ENCODE assay signal across 1 cellular context in the genomic region with DNA sequence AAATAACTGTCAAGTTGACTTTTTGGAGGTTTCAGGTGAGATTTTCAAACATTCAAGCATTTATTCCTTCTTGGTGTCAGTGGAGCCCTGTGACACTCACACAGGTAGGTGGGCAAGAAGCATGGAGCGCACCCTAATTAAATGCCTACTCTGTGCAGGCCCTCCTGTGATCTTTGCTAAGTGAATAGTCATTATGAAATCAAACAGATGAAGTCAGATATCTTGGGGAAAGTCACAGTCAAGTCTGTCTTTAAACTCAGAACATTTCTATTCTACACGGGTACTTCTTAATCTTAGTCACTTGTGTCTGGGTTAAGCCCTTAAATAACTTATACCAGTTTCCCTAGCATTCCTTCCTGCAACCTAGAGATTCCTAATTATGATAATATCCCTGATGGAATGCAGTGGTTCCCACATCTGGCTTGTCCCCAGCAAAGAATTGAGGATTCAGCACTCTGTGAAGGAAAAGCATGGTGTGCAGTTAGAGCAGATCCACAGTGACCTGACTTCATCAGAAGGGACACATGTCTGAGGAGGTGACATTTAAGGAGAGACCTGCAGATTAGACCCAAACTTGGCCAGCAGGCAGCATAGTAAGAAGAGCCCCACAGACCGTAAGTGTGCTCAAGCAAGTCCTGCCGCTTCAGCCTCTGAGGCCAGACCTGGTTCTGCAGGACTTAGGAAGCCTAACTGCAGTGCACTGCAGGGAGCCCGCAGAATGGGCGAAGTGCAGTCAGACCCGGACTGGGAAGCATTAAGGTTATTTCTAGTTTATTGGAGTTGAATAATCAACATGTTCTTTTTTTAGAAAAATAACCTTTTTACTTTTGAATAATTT.
TF ChIP-seq lines count a peak whose summit lies in the region.

No MANE protein-coding gene starts in this region.

TF ChIP-seq in IMR-90, 13 proteins besides CTCF, POLR2A, EP300 and RAD21:
- no peak for TF ChIP-seq BHLHE40 (IDR thresholded peaks at IDR 0.05; ENCODE audit: low read depth, low read length)
- no peak for TF ChIP-seq NFE2L2 (IDR thresholded peaks at IDR 0.05; ENCODE audit: low read depth, low read length)
- no peak for TF ChIP-seq MAFK (IDR thresholded peaks at IDR 0.05; ENCODE audit: low read depth, low read length)
- no peak for TF ChIP-seq SMC3 (IDR thresholded peaks at IDR 0.05; ENCODE audit: low read depth, low read length)
